8 cellular contexts compared by ENCODE assay signal in genomic region chr17:1720856-1721386, GRCh38. TPM values are rescaled to one million over a fixed set of nuclear protein-coding genes. Genes with fewer than 3 reads are reported as not detected.
DNase-seq lines count a peak whose midpoint lies in the region; ATAC-seq and TF ChIP-seq lines count a peak whose summit lies in the region.

No MANE protein-coding gene starts in this region.

- H3K27ac ChIP-seq in GM23248 (no peak overlapping the region), heart left ventricle (peak overlapping the region in 9 of 12 donors; percentile 33 to 96 (median 56)), sigmoid colon (peak overlapping the region in 3 of 4 donors; percentile 16 to 53 (median 25))

- peak overlapping the region; percentile 55 for H3K4me2 ChIP-seq in GM23248 (ENCODE audit: unreplicated experiment)

- peak overlapping the region; percentile 80 for H2AFZ ChIP-seq in GM23248

- TF ChIP-seq POLR2A in heart left ventricle (IDR thresholded peaks at IDR 0.05) = no peak
- TF ChIP-seq POLR2A in sigmoid colon (IDR thresholded peaks at IDR 0.05) = no peak

- H3K27me3 ChIP-seq in BE2C = no peaks in the 10 kb centered on the region
- no peaks in the 10 kb centered on the region for H3K27me3 ChIP-seq in GM23248 (replicated peaks; ENCODE audit: insufficient read depth)
- H3K27me3 ChIP-seq in heart left ventricle = no peaks in the 10 kb centered on the region
- H3K27me3 ChIP-seq in sigmoid colon = no peaks in the 10 kb centered on the region

- no peaks in the 10 kb centered on the region; the same call in 1 of the 2 replicates for H3K36me3 ChIP-seq in BE2C
- H3K36me3 ChIP-seq in GM23248 (ENCODE audit: low read depth) = no peaks in the 10 kb centered on the region
- peaks cover 0 to 2% (median 0%) of the 10 kb centered on the region in 9 donors for H3K36me3 ChIP-seq in heart left ventricle
- no peaks in the 10 kb centered on the region for H3K36me3 ChIP-seq in sigmoid colon

- intact Hi-C loops in heart left ventricle (cut with DNase I) (loop anchor here (1.0 to 10.0 kb wide), 9 partner anchors 61 to 304 kb away; partner anchors contain the start of gene RTN4RL1 (in 1 of the 10)), sigmoid colon (cut with DNase I) (loop anchor here (2.0 kb wide), 1 partner anchor 146 kb away; no protein-coding TSS in a partner anchor)

- DNase-seq in BE2C (peak; percentile 62), GM23248 (peak; percentile 60), RKO (ENCODE audit: low spot score) (peak; percentile 59), heart left ventricle (peak; percentile 58 to 78 (median 65)), sigmoid colon (peak; percentile 82)
- DNase-seq in activated naive CD4-positive, alpha-beta T cell (lab: John Stamatoyannopoulos, UW) = peak in 3 of 4 experiments; percentile 33 to 60 (median 44)

- H4K20me1 ChIP-seq in GM23248 (ENCODE audit: insufficient read depth) = no peaks in the 10 kb centered on the region

- TF ChIP-seq CTCF in BE2C (IDR thresholded peaks at IDR 0.05; ENCODE audit: low read depth, low read length) = peak; percentile 89
- peak; percentile 92 to 98 (median 95) for TF ChIP-seq CTCF in heart left ventricle (IDR thresholded peaks at IDR 0.05)
- TF ChIP-seq CTCF in sigmoid colon (IDR thresholded peaks at IDR 0.05) = peak; percentile 89 to 98 (median 98)

- no peak for TF ChIP-seq EP300 in sigmoid colon (IDR thresholded peaks at IDR 0.05)

- ATAC-seq in heart left ventricle (no peak), GM21786 (IDR thresholded peaks at IDR 0.05; ENCODE audit: unreplicated experiment) (no peak), HG02623 (IDR thresholded peaks at IDR 0.05; ENCODE audit: unreplicated experiment) (no peak)

- peaks cover 11% of the 10 kb centered on the region for H3K79me2 ChIP-seq in GM23248 (ENCODE audit: insufficient read depth)

- H3K9me2 ChIP-seq in GM23248 (ENCODE audit: insufficient read depth) = no peaks in the 10 kb centered on the region

- H3K9me3 ChIP-seq in BE2C = no peaks in the 10 kb centered on the region
- H3K9me3 ChIP-seq in GM23248 (ENCODE audit: low read depth) = no peaks in the 10 kb centered on the region
- H3K9me3 ChIP-seq in heart left ventricle = no peaks in the 10 kb centered on the region
- H3K9me3 ChIP-seq in sigmoid colon = no peaks in the 10 kb centered on the region

- H3K4me3 ChIP-seq in BE2C (ENCODE audit: low read depth, low read length) (peak overlapping the region; percentile 45), GM23248 (peak overlapping the region; percentile 57), heart left ventricle (peak overlapping the region in 4 of 12 donors; percentile 16 to 29 (median 18)), sigmoid colon (peak overlapping the region in 1 of 4 donors; percentile 8)

- H3K4me1 ChIP-seq in BE2C (peaks cover 4% of the 10 kb centered on the region), GM23248 (ENCODE audit: insufficient read depth) (peaks cover 9% of the 10 kb centered on the region), heart left ventricle (peaks cover 5 to 62% (median 45%) of the 10 kb centered on the region in 12 donors), sigmoid colon (peaks cover 0 to 51% (median 42%) of the 10 kb centered on the region in 4 donors)

- WGBS in GM23248 (ENCODE audit: low coverage in 1 of 2, low lambda C conversion rate in 2 of 2, missing lambda C conversion rate in 2 of 2), 2 experiments = 31% methylated on average over 11 of the region's 11 CpGs
- 32 to 42% (median 41%) methylated on average over 11 of the region's 11 CpGs for WGBS in heart left ventricle, 4 donors
- WGBS in sigmoid colon, 2 donors = 20 to 39% methylated on average over 11 of the region's 11 CpGs

- peak overlapping the region; percentile 49; the same call in 1 of the 2 replicates for H3K9ac ChIP-seq in GM23248

- peaks cover 5% of the 10 kb centered on the region; the same call in 1 of the 2 replicates for H3F3A ChIP-seq in GM23248 (ENCODE audit: insufficient read depth)

- in situ Hi-C loops in GM23248 (cut with MboI) = loop anchor here (10.0 kb wide), 1 partner anchor 64 kb away; no protein-coding TSS in a partner anchor

RNA-seq across cellular contexts. Expression of gene WDR81, which starts 3.6 kb away (rescaled TPM):
- polyA plus RNA-seq in BE2C (2012; ENCODE audit: insufficient read depth, insufficient read length, low read depth) = 11.3 TPM
- 23.0 and 23.9 TPM in 2 replicates for total RNA-seq in GM23248 (2014; rRNA removed; shearing (Covaris generic))
- polyA plus RNA-seq in GM23248 (2016; fragmentation: Nextera tagmentation; extraction: Ambion mirVana) = 4.4 and 5.8 TPM in 2 replicates
- total RNA-seq in heart left ventricle = 10 to 100 TPM in 4 of 9 donors, 1 to 10 TPM in 5; 7.2 to 29.0 (median 9.3) TPM
- 10 to 100 TPM in 1 of 2 donors, 1 to 10 TPM in 1; 9.1 to 12.5 TPM for polyA plus RNA-seq in heart left ventricle
- total RNA-seq in sigmoid colon = 10 to 100 TPM; 21.8 to 49.3 (median 28.2) TPM
- polyA plus RNA-seq in sigmoid colon = 10 to 100 TPM in 1 of 3 donors, 1 to 10 TPM in 2; 6.6 to 29.3 (median 7.4) TPM

RNA-seq across cellular contexts. Expression of gene TLCD2, which starts 10.7 kb away (rescaled TPM):
- 0.15 TPM for polyA plus RNA-seq in BE2C (2012; ENCODE audit: insufficient read depth, insufficient read length, low read depth)
- 2.2 and 2.8 TPM in 2 replicates for total RNA-seq in GM23248 (2014; rRNA removed; shearing (Covaris generic))
- 2.2 and 2.4 TPM in 2 replicates for polyA plus RNA-seq in GM23248 (2016; fragmentation: Nextera tagmentation; extraction: Ambion mirVana)
- total RNA-seq in heart left ventricle = 1 to 10 TPM; 1.5 to 6.1 (median 2.3) TPM
- polyA plus RNA-seq in heart left ventricle = 1 to 10 TPM; 1.5 to 3.3 TPM
- total RNA-seq in sigmoid colon = 1 to 10 TPM; 2.6 to 5.4 (median 4.1) TPM
- polyA plus RNA-seq in sigmoid colon = 10 to 100 TPM in 1 of 3 donors, 1 to 10 TPM in 2; 7.2 to 23.2 (median 9.2) TPM

RNA-seq across cellular contexts. Expression of gene SERPINF2, which starts 21.8 kb away (rescaled TPM):
- polyA plus RNA-seq in BE2C (2012; ENCODE audit: insufficient read depth, insufficient read length, low read depth) = 0.19 TPM
- not detected in 2 replicates for total RNA-seq in GM23248 (2014; rRNA removed; shearing (Covaris generic))
- polyA plus RNA-seq in GM23248 (2016; fragmentation: Nextera tagmentation; extraction: Ambion mirVana) (0.08 TPM in 1 of 2 replicates, not detected in the other), heart left ventricle (1 to 10 TPM in 1 of 2 donors, under 1 TPM in 1; 0.65 to 1.4 TPM), sigmoid colon (10 to 100 TPM in 1 of 3 donors, 1 to 10 TPM in 1, under 1 TPM in 1; 0.69 to 12.9 (median 1.2) TPM)
- total RNA-seq in heart left ventricle (1 to 10 TPM in 2 of 9 donors, under 1 TPM in 6, not detected in 1; 0.25 to 1.8 (median 0.77) TPM), sigmoid colon (1 to 10 TPM; 2.9 to 7.2 (median 4.1) TPM)

RNA-seq across cellular contexts. Expression of gene PRPF8, which starts 36.3 kb away (rescaled TPM):
- polyA plus RNA-seq in BE2C (2012; ENCODE audit: insufficient read depth, insufficient read length, low read depth) = 679 TPM
- total RNA-seq in GM23248 (2014; rRNA removed; shearing (Covaris generic)) = 72.2 and 76.9 TPM in 2 replicates
- polyA plus RNA-seq in GM23248 (2016; fragmentation: Nextera tagmentation; extraction: Ambion mirVana) (90.3 and 93.8 TPM in 2 replicates), heart left ventricle (10 to 100 TPM; 70.1 to 98.1 TPM), sigmoid colon (10 to 100 TPM; 25.9 to 92.8 (median 34.2) TPM)
- total RNA-seq in heart left ventricle (100 to 1,000 TPM; 119 to 195 (median 174) TPM), sigmoid colon (100 to 1,000 TPM; 115 to 155 (median 125) TPM)

RNA-seq across cellular contexts. Expression of gene SERPINF1, which starts 40.9 kb away (rescaled TPM):
- polyA plus RNA-seq in BE2C (2012; ENCODE audit: insufficient read depth, insufficient read length, low read depth) = 15.1 TPM
- total RNA-seq in GM23248 (2014; rRNA removed; shearing (Covaris generic)) = 60.3 and 91.4 TPM in 2 replicates
- 28.3 and 29.0 TPM in 2 replicates for polyA plus RNA-seq in GM23248 (2016; fragmentation: Nextera tagmentation; extraction: Ambion mirVana)
- total RNA-seq in heart left ventricle = 100 to 1,000 TPM in 5 of 9 donors, 10 to 100 TPM in 4; 67.5 to 460 (median 103) TPM
- polyA plus RNA-seq in heart left ventricle = 100 to 1,000 TPM; 101 to 125 TPM
- total RNA-seq in sigmoid colon = 100 to 1,000 TPM; 275 to 539 (median 352) TPM
- polyA plus RNA-seq in sigmoid colon = 100 to 1,000 TPM in 2 of 3 donors, 10 to 100 TPM in 1; 77.7 to 124 (median 112) TPM
